ENCODE assay signal across 27 cellular contexts in genomic region chr5:16589658-16590057, GRCh38. TPM values are rescaled to one million over a fixed set of nuclear protein-coding genes. Genes with fewer than 3 reads are reported as not detected.
A peak's percentile ranks its signal among the peaks of the same experiment; 100 is the strongest.
DNase-seq lines count a peak whose midpoint lies in the region; ATAC-seq, FAIRE-seq and TF ChIP-seq lines count a peak whose summit lies in the region.
"Had no signal": no experiment of that assay in that cellular context is flagged by ENCODE, and none has a peak within 500 bp of the region (broad histone marks: within the 10 kb centered on the region; RNA-seq: fewer than 3 reads in every experiment).

No MANE protein-coding gene starts in this region.

- TF ChIP-seq POLR2A in HepG2 (IDR thresholded peaks at IDR 0.05; ENCODE audit: insufficient read depth in 1 of 2, low read depth in 2 of 2, low read length in 2 of 2) (no peak), right lobe of liver (IDR thresholded peaks at IDR 0.05) (no peak)

- no TSS peak for BruUV-seq in HepG2 (replicated peaks; lab: Mats Ljungman, UMichigan)
- BruUV-seq in PC-3 (replicated peaks; lab: Mats Ljungman, UMichigan), result no TSS peak

- H3K27me3 ChIP-seq in CD4-positive, CD25-positive, alpha-beta regulatory T cell (ENCODE audit: control insufficient read depth, insufficient read depth, low read length), result no peaks in the 10 kb centered on the region
- H3K27me3 ChIP-seq in HepG2 (ENCODE audit: control insufficient read depth in 1 of 2, insufficient read depth in 2 of 2, low read length in 2 of 2) (no peaks in the 10 kb centered on the region), right lobe of liver (no peaks in the 10 kb centered on the region), PC-3 (ENCODE audit: low read length) (no peaks in the 10 kb centered on the region)
- H3K27me3 ChIP-seq: BE2C, BLaER1 had no signal

- intact Hi-C loops in HepG2 (cut with micrococcal nuclease; ENCODE audit: unreplicated experiment), result no loop called here
- intact Hi-C loops in right lobe of liver (cut with DNase I), result no loop called here
- intact Hi-C loops in PC-3 (cut with micrococcal nuclease), result no loop called here

- peaks cover 0 to 3% (median 0%) of the 10 kb centered on the region in 7 donors for H3K9me3 Mint-ChIP-seq in CD4-positive, CD25-positive, alpha-beta regulatory T cell
- H3K9me3 Mint-ChIP-seq in endothelial cell (ENCODE audit: unreplicated experiment), result no peaks in the 10 kb centered on the region
- H3K9me3 Mint-ChIP-seq: CD8-positive, alpha-beta memory T cell had no signal

- H3K4me2 ChIP-seq in HepG2 (ENCODE audit: low read depth, low read length) (no peak overlapping the region), PC-3 (ENCODE audit: low read length) (no peak overlapping the region)
- H3K4me2 ChIP-seq: BLaER1 had no signal

- H3K79me2 ChIP-seq in HepG2 (ENCODE audit: insufficient read depth, low read length) (no peaks in the 10 kb centered on the region), PC-3 (ENCODE audit: low read length) (no peaks in the 10 kb centered on the region)

- WGBS in HepG2 (ENCODE audit: low lambda C conversion rate), result 39% methylated on average over 3 of the region's 3 CpGs
- WGBS in right lobe of liver (ENCODE audit: insufficient coverage, low coverage, low lambda C conversion rate, missing lambda C conversion rate), result 47% methylated on average over 2 of the region's 3 CpGs

- H4K20me1 ChIP-seq in HepG2 (ENCODE audit: insufficient read depth, low read length) (no peaks in the 10 kb centered on the region), PC-3 (ENCODE audit: low read length) (no peaks in the 10 kb centered on the region)

- peaks cover 17% of the 10 kb centered on the region for H3K36me3 ChIP-seq in CD4-positive, CD25-positive, alpha-beta regulatory T cell (ENCODE audit: control insufficient read depth, insufficient read depth, low read length)
- H3K36me3 ChIP-seq in HepG2 (replicated peaks in 1 of 2; ENCODE audit: control insufficient read depth in 1 of 2, insufficient read depth in 2 of 2, low read length in 2 of 2), result no peaks in the 10 kb centered on the region
- H3K36me3 ChIP-seq in right lobe of liver, result no peaks in the 10 kb centered on the region
- H3K36me3 ChIP-seq in PC-3 (ENCODE audit: low read depth, low read length), result no peaks in the 10 kb centered on the region
- H3K36me3 ChIP-seq: BE2C had no signal

- H2AFZ ChIP-seq in HepG2 (ENCODE audit: low read length) (no peak overlapping the region), PC-3 (ENCODE audit: low read length) (no peak overlapping the region)

- H3K9ac ChIP-seq in HepG2 (ENCODE audit: insufficient read depth, low read depth, low read length) (no peak overlapping the region), PC-3 (ENCODE audit: low read length) (no peak overlapping the region)
- H3K9ac ChIP-seq: BLaER1 had no signal

- H3F3A ChIP-seq in PC-3 (ENCODE audit: low read length, unreplicated experiment), result no peaks in the 10 kb centered on the region

- H3K4me3 Mint-ChIP-seq in CD4-positive, CD25-positive, alpha-beta regulatory T cell, result no peak overlapping the region
- H3K4me3 Mint-ChIP-seq in endothelial cell (ENCODE audit: unreplicated experiment), result no peak overlapping the region
- no peak overlapping the region for H3K4me3 Mint-ChIP-seq in T-helper 17 cell
- H3K4me3 Mint-ChIP-seq: CD4-positive, alpha-beta memory T cell; CD8-positive, alpha-beta memory T cell had no signal

- peak overlapping the region in 2 of 3 donors; percentile 5 to 47 for H3K27ac Mint-ChIP-seq in CD4-positive, CD25-positive, alpha-beta regulatory T cell
- H3K27ac Mint-ChIP-seq in endothelial cell (ENCODE audit: unreplicated experiment) (no peak overlapping the region), T-helper 17 cell (no peak overlapping the region)

- no peaks in the 10 kb centered on the region for H3K27me3 Mint-ChIP-seq in CD4-positive, CD25-positive, alpha-beta regulatory T cell
- peaks cover 1% of the 10 kb centered on the region for H3K27me3 Mint-ChIP-seq in endothelial cell (ENCODE audit: unreplicated experiment)
- no peaks in the 10 kb centered on the region for H3K27me3 Mint-ChIP-seq in T-helper 17 cell
- H3K27me3 Mint-ChIP-seq: CD4-positive, alpha-beta memory T cell; CD8-positive, alpha-beta memory T cell had no signal

- H3K27ac ChIP-seq in C4-2B (peak overlapping the region; percentile 76), HepG2 (ENCODE audit: extremely low read length, insufficient read depth, low read length) (no peak overlapping the region), right lobe of liver (peak overlapping the region; percentile 17 to 82 (median 77)), PC-3 (ENCODE audit: low read length) (no peak overlapping the region)
- no peak overlapping the region for H3K27ac ChIP-seq in CD4-positive, CD25-positive, alpha-beta regulatory T cell (ENCODE audit: insufficient read depth, low read length, poor library complexity, severe bottlenecking)
- H3K27ac ChIP-seq: BLaER1 had no signal

- TF ChIP-seq EP300 in HepG2 (IDR thresholded peaks at IDR 0.05; ENCODE audit: low read depth in 2 of 2, low read length in 2 of 2), result no peak
- no peak for TF ChIP-seq EP300 in HepG2 (CRISPR knock-in tag; IDR thresholded peaks at IDR 0.05; ENCODE audit: borderline replicate concordance)

- peaks cover 11 to 84% (median 43%) of the 10 kb centered on the region in 4 donors for H3K4me1 Mint-ChIP-seq in CD4-positive, CD25-positive, alpha-beta regulatory T cell
- H3K4me1 Mint-ChIP-seq in endothelial cell (ENCODE audit: unreplicated experiment) (peaks cover 23% of the 10 kb centered on the region), T-helper 17 cell (peaks cover 49% of the 10 kb centered on the region)

- POLR2A ChIA-PET in HepG2 (lab: Yijun Ruan, JAX) (no interaction called here), PC-3 (lab: Charles Lee; ENCODE audit: unreplicated experiment) (no interaction called here)

- no peak for FAIRE-seq in HepG2 (lab: Jason Lieb, UNC)
- FAIRE-seq: A204.1, GM12878, GM12892, GM18507 had no signal

- no peak for TF ChIP-seq CTCF in C4-2B (conservative IDR thresholded peaks at IDR 0.05)
- no peak for TF ChIP-seq CTCF in HepG2 (CRISPR knock-in tag; IDR thresholded peaks at IDR 0.05)
- TF ChIP-seq CTCF in right lobe of liver (IDR thresholded peaks at IDR 0.05), result no peak
- TF ChIP-seq CTCF in endothelial cell (IDR thresholded peaks at IDR 0.05; ENCODE audit: unreplicated experiment), result no peak
- TF ChIP-seq CTCF in PC-3 (conservative IDR thresholded peaks at IDR 0.05; ENCODE audit: low read depth, low read length), result no peak

- no peak for ATAC-seq in CD4-positive, CD25-positive, alpha-beta regulatory T cell (ENCODE audit: low read depth in 2 of 2)
- ATAC-seq in HepG2 (peak; percentile 58), right lobe of liver (peak; percentile 78 to 90 (median 82)), T-helper 17 cell (no peak), PC-3 (no peak)
- ATAC-seq: GM12878 had no signal

- H3K4me3 ChIP-seq in CD4-positive, CD25-positive, alpha-beta regulatory T cell (ENCODE audit: low read depth, low read length), result no peak overlapping the region
- H3K4me3 ChIP-seq in HepG2 (replicated peaks in 1 of 3; ENCODE audit: insufficient read depth in 1 of 3, low read depth in 2 of 3, low read length in 3 of 3) (no peak overlapping the region), right lobe of liver (no peak overlapping the region), PC-3 (ENCODE audit: low read length) (no peak overlapping the region)
- H3K4me3 ChIP-seq: BLaER1, GM12878 had no signal

- CTCF ChIA-PET in HepG2 (lab: Yijun Ruan, JAX; ENCODE audit: low intra/inter-chr PET ratio, low total read pairs) (no interaction called here), PC-3 (lab: Charles Lee) (no interaction called here)

- no peak for DNase-seq in CD4-positive, CD25-positive, alpha-beta regulatory T cell
- DNase-seq in HepG2 (ENCODE audit: low spot score) (no peak), right lobe of liver (peak; percentile 56 to 84 (median 75)), endothelial cell (ENCODE audit: low spot score) (no peak), T-helper 17 cell (no peak), PC-3 (no peak)
- DNase-seq in stimulated activated naive CD4-positive, alpha-beta T cell (lab: John Stamatoyannopoulos, UW), result no peak
- DNase-seq: 8988T; AML-193; BE2C; CD4-positive, alpha-beta memory T cell; CD8-positive, alpha-beta memory T cell; COR-L47; DMS 273 treated with DMSO at 0.1 percent for 48 hours; DMS153; DMS53; DMS79; DND-41; EL; GDM1 had no signal

- H3K9me2 ChIP-seq in PC-3 (replicated peaks; ENCODE audit: low read length), result no peaks in the 10 kb centered on the region

- TF ChIP-seq RAD21 in HepG2 (CRISPR knock-in tag; IDR thresholded peaks at IDR 0.05), result no peak

- no peaks in the 10 kb centered on the region for H3K9me3 ChIP-seq in CD4-positive, CD25-positive, alpha-beta regulatory T cell (ENCODE audit: control insufficient read depth in 2 of 2, low read length in 2 of 2)
- H3K9me3 ChIP-seq in HepG2 (ENCODE audit: low read length), result no peaks in the 10 kb centered on the region
- no peaks in the 10 kb centered on the region for H3K9me3 ChIP-seq in right lobe of liver
- no peaks in the 10 kb centered on the region for H3K9me3 ChIP-seq in T-helper 17 cell (ENCODE audit: control insufficient read depth, low read length, poor library complexity, severe bottlenecking)
- H3K9me3 ChIP-seq in PC-3 (ENCODE audit: low read length), result no peaks in the 10 kb centered on the region
- H3K9me3 ChIP-seq: BE2C had no signal

- H3K36me3 Mint-ChIP-seq in CD4-positive, CD25-positive, alpha-beta regulatory T cell, result peaks cover 47% of the 10 kb centered on the region
- H3K36me3 Mint-ChIP-seq in endothelial cell (ENCODE audit: low read depth, unreplicated experiment) (peaks cover 8% of the 10 kb centered on the region), T-helper 17 cell (ENCODE audit: low read depth) (peaks cover 8% of the 10 kb centered on the region)

- peaks cover 4% of the 10 kb centered on the region for H3K4me1 ChIP-seq in CD4-positive, CD25-positive, alpha-beta regulatory T cell (ENCODE audit: control insufficient read depth, insufficient read depth, low read length, poor library complexity, severe bottlenecking)
- H3K4me1 ChIP-seq in HepG2 (ENCODE audit: insufficient read depth, low read length) (peaks cover 27% of the 10 kb centered on the region), right lobe of liver (peaks cover 0 to 47% (median 14%) of the 10 kb centered on the region in 4 donors), PC-3 (ENCODE audit: insufficient read depth, low read length) (peaks cover 11% of the 10 kb centered on the region)
- H3K4me1 ChIP-seq: BE2C, BLaER1 had no signal

- in situ Hi-C loops in HepG2 (cut with HindIII; ENCODE audit: extremely low pct_ligation_motif_present, low pct_unique_long_range_greater_than_20kb), result no loop called here

RNA-seq across cellular contexts. Expression of gene RETREG1, which starts 27.1 kb away (rescaled TPM):
- total RNA-seq in CD4-positive, CD25-positive, alpha-beta regulatory T cell, result 31.0 TPM
- 100 to 1,000 TPM in 1 of 4 donors, 10 to 100 TPM in 3; 52.1 to 123 (median 78.7) TPM for polyA plus RNA-seq in CD4-positive, CD25-positive, alpha-beta regulatory T cell
- total RNA-seq in HepG2 (2016; rRNA removed; fragmentation: Illumina TruSeq; extraction: Trizol) (not detected in 2 replicates), right lobe of liver (10 to 100 TPM; 17.2 to 70.8 (median 30.2) TPM), endothelial cell (ENCODE audit: unreplicated experiment) (15.8 TPM), T-helper 17 cell (10 to 100 TPM; 30.2 to 37.8 TPM), PC-3 (2014; rRNA removed) (1.7 and 8.5 TPM in 2 replicates)
- total RNA-seq in HepG2 (2016; cell fraction: cytosol; rRNA removed; fragmentation: Illumina TruSeq; extraction: Trizol; ENCODE audit: low read depth), result not detected in 2 replicates
- not detected in 2 replicates for total RNA-seq in HepG2 (2016; cell fraction: insoluble cytoplasmic fraction; rRNA removed; fragmentation: Illumina TruSeq; extraction: Trizol)
- total RNA-seq in HepG2 (2016; cell fraction: membrane; rRNA removed; fragmentation: Illumina TruSeq; extraction: Trizol), result not detected in 2 replicates
- total RNA-seq in HepG2 (2016; cell fraction: nucleus; rRNA removed; fragmentation: Illumina TruSeq; extraction: Trizol), result not detected in 2 replicates
- 0.07 TPM in 1 of 2 replicates, not detected in the other for polyA plus RNA-seq in HepG2 (2011; rRNA removed)
- polyA plus RNA-seq in HepG2 (2011; cell fraction: cytosol; rRNA removed), result 0.09 TPM in 1 of 2 replicates, not detected in the other
- polyA plus RNA-seq in HepG2 (2011; cell fraction: nucleus; rRNA removed), result not detected in 2 replicates
- not detected in 2 replicates for polyA plus RNA-seq in HepG2 (2012)
- polyA plus RNA-seq in HepG2 (2016; cell fraction: cytosol; fragmentation: Illumina TruSeq; extraction: Trizol; ENCODE audit: low read depth), result not detected in 2 replicates
- polyA plus RNA-seq in HepG2 (2016; cell fraction: insoluble cytoplasmic fraction; fragmentation: Illumina TruSeq; extraction: Trizol; ENCODE audit: low read depth), result not detected in 2 replicates
- not detected in 2 replicates for polyA plus RNA-seq in HepG2 (2016; cell fraction: membrane; fragmentation: Illumina TruSeq; extraction: Trizol; ENCODE audit: low read depth)
- not detected in 2 replicates for polyA plus RNA-seq in HepG2 (2016; cell fraction: nucleus; fragmentation: Illumina TruSeq; extraction: Trizol; ENCODE audit: insufficient read depth, low read depth)
- polyA minus RNA-seq in HepG2 (2011; rRNA and poly(A)+ RNA removed; ENCODE audit: low replicate concordance), result 4.4 TPM in 1 of 2 replicates, not detected in the other
- polyA minus RNA-seq in HepG2 (2011; cell fraction: cytosol; rRNA and poly(A)+ RNA removed), result not detected in 2 replicates
- not detected in 2 replicates for polyA minus RNA-seq in HepG2 (2011; cell fraction: nucleus; rRNA and poly(A)+ RNA removed)
- total RNA-seq: G401 had no signal

Comparison
In these comparisons a context has a peak if more than half of its experiments do, and no peak if none do; other contexts are left out.
1. H3K27ac ChIP-seq: peak in C4-2B (single experiment) and right lobe of liver (3 of 3); none in CD4-positive, CD25-positive, alpha-beta regulatory T cell (single experiment), HepG2 (single experiment) and PC-3 (single experiment).
2. DNase-seq: peak in right lobe of liver (3 of 3); none in CD4-positive, CD25-positive, alpha-beta regulatory T cell (0 of 3), HepG2 (single experiment), endothelial cell (single experiment), stimulated activated naive CD4-positive, alpha-beta T cell (0 of 6), T-helper 17 cell (0 of 3) and PC-3 (single experiment).
3. ATAC-seq: peak in HepG2 (single experiment) and right lobe of liver (4 of 4); none in CD4-positive, CD25-positive, alpha-beta regulatory T cell (0 of 2), T-helper 17 cell (single experiment) and PC-3 (single experiment).
4. H3K27ac Mint-ChIP-seq: peak in CD4-positive, CD25-positive, alpha-beta regulatory T cell (2 of 3); none in endothelial cell (single experiment) and T-helper 17 cell (single experiment).